20 cellular contexts compared by ENCODE assay signal in genomic region chr5:147539053-147539452, GRCh38. TPM values are rescaled to one million over a fixed set of nuclear protein-coding genes. Genes with fewer than 3 reads are reported as not detected.
A peak's percentile ranks its signal among the peaks of the same experiment; 100 is the strongest.
DNase-seq lines count a peak whose midpoint lies in the region; ATAC-seq, FAIRE-seq and TF ChIP-seq lines count a peak whose summit lies in the region.
"Had no signal": no experiment of that assay in that cellular context is flagged by ENCODE, and none has a peak within 500 bp of the region (broad histone marks: within the 10 kb centered on the region; RNA-seq: fewer than 3 reads in every experiment).

No MANE protein-coding gene starts in this region.

- peaks cover 27% of the 10 kb centered on the region for H3K4me1 ChIP-seq in muscle layer of colon (ENCODE audit: insufficient read depth, low read length)
- H3K4me1 ChIP-seq: BLaER1 treated with 17β-estradiol and CSF1 and Interleukin-3, amounts not matched to agents 10 nM and 100 nM; spleen had no signal

- ATAC-seq in stimulated activated naive CD8-positive, alpha-beta T cell treated with anti-CD3 and anti-CD28 coated beads, Interleukin-15, Interleukin-2, amounts not matched to agents 100 U/mL and 50 U/mL, for 24 hours = no peak
- no peak for ATAC-seq in GM21447 (IDR thresholded peaks at IDR 0.05; ENCODE audit: unreplicated experiment)
- ATAC-seq: mucosa of descending colon had no signal

- TF ChIP-seq CTCF in GM10266 (IDR thresholded peaks at IDR 0.05; ENCODE audit: control insufficient read depth, insufficient read depth, low read depth, missing control alignments) = no peak

- H3K27me3 ChIP-seq in muscle layer of colon (ENCODE audit: control insufficient read depth in 1 of 2, insufficient read depth in 2 of 2, low read length in 2 of 2) = no peaks in the 10 kb centered on the region
- H3K27me3 ChIP-seq: BLaER1 treated with 17β-estradiol and CSF1 and Interleukin-3, amounts not matched to agents 10 nM and 100 nM; spleen had no signal

- H3K9me3 ChIP-seq in muscle layer of colon (ENCODE audit: low read length) = no peaks in the 10 kb centered on the region
- H3K9me3 ChIP-seq: BLaER1 treated with 17β-estradiol and CSF1 and Interleukin-3, amounts not matched to agents 10 nM and 100 nM; mucosa of descending colon; spleen had no signal

- no peak overlapping the region for H3K4me3 ChIP-seq in muscle layer of colon (ENCODE audit: low read depth in 1 of 2, low read length in 2 of 2)
- H3K4me3 ChIP-seq: BLaER1 treated with 17β-estradiol and CSF1 and Interleukin-3, amounts not matched to agents 10 nM and 100 nM; mucosa of descending colon; spleen had no signal

- no peaks in the 10 kb centered on the region for H3K36me3 ChIP-seq in muscle layer of colon (ENCODE audit: insufficient read depth, low read length)
- H3K36me3 ChIP-seq: BLaER1 treated with 17β-estradiol and CSF1 and Interleukin-3, amounts not matched to agents 10 nM and 100 nM; spleen had no signal

- no peak overlapping the region for H3K9ac ChIP-seq in muscle layer of colon (ENCODE audit: low read length)
- H3K9ac ChIP-seq: BLaER1 treated with 17β-estradiol and CSF1 and Interleukin-3, amounts not matched to agents 10 nM and 100 nM had no signal

- peak overlapping the region; percentile 7 for H3K27ac ChIP-seq in muscle layer of colon (ENCODE audit: low read depth, low read length)
- H3K27ac ChIP-seq: BLaER1 treated with 17β-estradiol and CSF1 and Interleukin-3, amounts not matched to agents 10 nM and 100 nM; spleen had no signal

- DNase-seq in EL = peak; percentile 60
- peak; percentile 74 for DNase-seq in RCC 7860 (ENCODE audit: low spot score)
- peak; percentile 57 for DNase-seq in dermis blood vessel endothelial cell
- DNase-seq in stimulated activated naive CD8-positive, alpha-beta T cell treated with anti-CD3 and anti-CD28 coated beads, Interleukin-15, Interleukin-2, amounts not matched to agents 100 U/mL and 50 U/mL, for 24 hours = no peak
- DNase-seq in GM10266 (ENCODE audit: extremely low spot score) = no peak
- no peak for DNase-seq in effector CD4-positive, alpha-beta T cell
- DNase-seq: activated B cell treated with CpG ODN at 0.5 μM for 24 hours; activated gamma-delta T cell treated with Interleukin-2 at 50 U/mL for 16 hours; DMS79; effector memory CD4-positive, alpha-beta T cell; KG1; mucosa of descending colon; NCI-H1436 treated with DMSO at 0.1 percent for 48 hours; spleen; stimulated activated naive CD4-positive, alpha-beta T cell had no signal

- peak; percentile 89 for FAIRE-seq in RCC 7860 (lab: Jason Lieb, UNC)
- FAIRE-seq: islet of Langerhans had no signal

RNA-seq across cellular contexts. Expression of gene DPYSL3, which starts 29.2 kb away (rescaled TPM):
- total RNA-seq in dermis blood vessel endothelial cell = 37.1 and 50.0 TPM in 2 replicates
- total RNA-seq: activated B cell treated with CpG ODN at 0.5 μM for 24 hours, OCI-LY7 had no signal

Comparison
In these comparisons a context has a peak if more than half of its experiments do, and no peak if none do; other contexts are left out.
1. DNase-seq: peak in EL (single experiment), RCC 7860 (single experiment) and dermis blood vessel endothelial cell (single experiment); none in stimulated activated naive CD8-positive, alpha-beta T cell treated with anti-CD3 and anti-CD28 coated beads, Interleukin-15, Interleukin-2, amounts not matched to agents 100 U/mL and 50 U/mL, for 24 hours (single experiment), GM10266 (single experiment) and effector CD4-positive, alpha-beta T cell (single experiment).